In the genomic region with DNA sequence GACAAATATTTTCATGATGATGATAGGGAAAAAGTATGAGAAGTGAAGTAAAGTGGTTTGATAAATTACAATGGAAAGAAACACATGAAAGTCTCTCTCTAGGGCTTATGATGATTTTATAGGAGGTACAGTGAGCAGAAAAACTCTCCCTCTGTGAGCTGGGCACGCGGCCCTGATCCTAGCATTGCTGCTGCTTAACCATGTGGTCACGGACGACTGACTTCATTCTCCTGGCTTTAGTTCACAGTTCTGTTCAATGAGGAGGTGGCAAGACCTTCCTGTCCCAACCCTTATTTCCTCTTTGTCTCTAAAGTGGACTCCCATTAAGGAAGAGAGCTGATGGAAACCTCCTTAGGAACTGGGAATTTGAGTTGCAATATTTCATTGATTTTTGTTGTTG, we compare ENCODE assay signal across 2 cellular contexts.
TF ChIP-seq lines count a peak whose summit lies in the region.

No MANE protein-coding gene starts in this region.

TF ChIP-seq in endothelial cell of umbilical vein, 7 proteins besides CTCF, POLR2A, EP300 and RAD21 (continued from another document):
- TF ChIP-seq MYC (IDR thresholded peaks at IDR 0.05; ENCODE audit: low read depth, low read length) (no peak), JUN (IDR thresholded peaks at IDR 0.05; ENCODE audit: borderline replicate concordance, insufficient read depth, insufficient read length, low read depth) (no peak)
- TF ChIP-seq, protein P1, sequence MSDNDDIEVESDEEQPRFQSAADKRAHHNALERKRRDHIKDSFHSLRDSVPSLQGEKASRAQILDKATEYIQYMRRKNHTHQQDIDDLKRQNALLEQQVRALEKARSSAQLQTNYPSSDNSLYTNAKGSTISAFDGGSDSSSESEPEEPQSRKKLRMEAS (IDR thresholded peaks at IDR 0.05; ENCODE audit: insufficient read depth, insufficient read length) = no peak

TF ChIP-seq in SK-N-SH, 30 proteins besides CTCF, POLR2A, EP300 and RAD21 (continued from another document):
- TF ChIP-seq CHD2 (IDR thresholded peaks at IDR 0.05; ENCODE audit: low read length, partially characterized antibody) (no peak), FOXJ3 (CRISPR knock-in tag; IDR thresholded peaks at IDR 0.05) (no peak), YY1 (IDR thresholded peaks at IDR 0.05; ENCODE audit: low read depth) (no peak)
- TF ChIP-seq, protein P2, sequence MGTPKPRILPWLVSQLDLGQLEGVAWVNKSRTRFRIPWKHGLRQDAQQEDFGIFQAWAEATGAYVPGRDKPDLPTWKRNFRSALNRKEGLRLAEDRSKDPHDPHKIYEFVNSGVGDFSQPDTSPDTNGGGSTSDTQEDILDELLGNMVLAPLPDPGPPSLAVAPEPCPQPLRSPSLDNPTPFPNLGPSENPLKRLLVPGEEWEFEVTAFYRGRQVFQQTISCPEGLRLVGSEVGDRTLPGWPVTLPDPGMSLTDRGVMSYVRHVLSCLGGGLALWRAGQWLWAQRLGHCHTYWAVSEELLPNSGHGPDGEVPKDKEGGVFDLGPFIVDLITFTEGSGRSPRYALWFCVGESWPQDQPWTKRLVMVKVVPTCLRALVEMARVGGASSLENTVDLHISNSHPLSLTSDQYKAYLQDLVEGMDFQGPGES (IDR thresholded peaks at IDR 0.05; ENCODE audit: low read depth, low read length) = no peak
- TF ChIP-seq, protein P3, sequence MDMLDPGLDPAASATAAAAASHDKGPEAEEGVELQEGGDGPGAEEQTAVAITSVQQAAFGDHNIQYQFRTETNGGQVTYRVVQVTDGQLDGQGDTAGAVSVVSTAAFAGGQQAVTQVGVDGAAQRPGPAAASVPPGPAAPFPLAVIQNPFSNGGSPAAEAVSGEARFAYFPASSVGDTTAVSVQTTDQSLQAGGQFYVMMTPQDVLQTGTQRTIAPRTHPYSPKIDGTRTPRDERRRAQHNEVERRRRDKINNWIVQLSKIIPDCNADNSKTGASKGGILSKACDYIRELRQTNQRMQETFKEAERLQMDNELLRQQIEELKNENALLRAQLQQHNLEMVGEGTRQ (IDR thresholded peaks at IDR 0.05; ENCODE audit: borderline replicate concordance, low read depth, low read length) = no peak
